Comparison of ENCODE assay signal across 8 cellular contexts in the genomic region with DNA sequence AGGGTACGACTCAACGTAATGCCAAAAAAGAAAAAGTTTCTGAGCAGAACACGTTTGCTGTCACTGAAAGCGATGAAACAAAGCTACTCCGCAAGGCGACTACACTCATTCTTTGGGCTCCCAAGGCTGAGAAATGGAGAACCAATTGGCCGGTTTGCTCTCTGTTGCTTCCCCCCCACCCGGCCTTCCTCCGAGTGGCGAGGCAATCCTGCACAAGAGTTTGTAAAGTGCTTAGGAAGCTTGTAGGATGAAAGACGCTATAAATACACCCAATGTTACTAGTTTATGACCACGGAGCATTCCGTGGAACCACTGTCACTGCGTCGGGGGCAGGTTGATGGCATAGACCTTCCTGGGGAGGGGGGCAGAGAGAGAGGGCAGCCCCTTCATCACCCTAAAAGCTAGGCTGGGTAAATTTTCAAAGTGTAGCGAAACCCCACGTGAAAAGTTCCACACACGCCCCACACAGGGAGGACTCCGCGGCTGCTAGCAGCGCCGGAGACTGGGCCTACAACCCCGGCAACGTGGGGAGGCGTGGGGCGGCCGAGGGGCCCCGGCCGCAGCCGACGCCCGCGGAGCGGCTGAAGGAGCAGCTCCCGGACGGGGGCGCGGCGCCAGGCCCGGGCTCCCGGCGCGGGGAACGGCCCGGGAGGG. TPM values are rescaled to one million over a fixed set of nuclear protein-coding genes. Genes with fewer than 3 reads are reported as not detected.
DNase-seq lines count a peak whose midpoint lies in the region; ATAC-seq, FAIRE-seq and TF ChIP-seq lines count a peak whose summit lies in the region.

No MANE protein-coding gene starts in this region.

- H3K9me2 ChIP-seq in OCI-LY7 (ENCODE audit: insufficient read depth, low read length) = no peaks in the 10 kb centered on the region

- peaks cover 42% of the 10 kb centered on the region for H4K20me1 ChIP-seq in OCI-LY7 (ENCODE audit: insufficient read depth, low read length)

- H2AFZ ChIP-seq in OCI-LY7 (ENCODE audit: low read length) = no peak overlapping the region

- H3K9me3 ChIP-seq in OCI-LY7 (ENCODE audit: low read length) = no peaks in the 10 kb centered on the region
- no peaks in the 10 kb centered on the region for H3K9me3 ChIP-seq in adrenal gland (replicated peaks in 1 of 3)

- H3K4me3 ChIP-seq in OCI-LY7 (ENCODE audit: low read depth, low read length, poor library complexity, severe bottlenecking) (peak overlapping the region; percentile 98), adrenal gland (peak overlapping the region; percentile 23 to 91 (median 66)), retinal pigment epithelial cell (ENCODE audit: low read length) (peak overlapping the region; percentile 96)

- CTCF ChIA-PET in OCI-LY7 (lab: Charles Lee; ENCODE audit: unreplicated experiment) = no interaction called here

- H3K36me3 ChIP-seq in OCI-LY7 (ENCODE audit: insufficient read depth, low read length) (peaks cover 51% of the 10 kb centered on the region), adrenal gland (replicated peaks in 1 of 2) (no peaks in the 10 kb centered on the region)

- TF ChIP-seq POLR2A in GM12891 (IDR thresholded peaks at IDR 0.05; ENCODE audit: low read depth, low read length) (no peak), adrenal gland (IDR thresholded peaks at IDR 0.05) (no peak)

- TF ChIP-seq CTCF in OCI-LY7 (conservative IDR thresholded peaks at IDR 0.05; ENCODE audit: low read length) (no peak), adrenal gland (IDR thresholded peaks at IDR 0.05) (no peak), retinal pigment epithelial cell (conservative IDR thresholded peaks at IDR 0.05; ENCODE audit: low read depth, low read length) (no peak)

- H3K4me2 ChIP-seq in OCI-LY7 (ENCODE audit: low read length) = peak overlapping the region; percentile 99

- no peaks in the 10 kb centered on the region for H3K27me3 ChIP-seq in adrenal gland

- H3K27ac ChIP-seq in OCI-LY7 (ENCODE audit: low read depth, low read length, poor library complexity, severe bottlenecking) (peak overlapping the region; percentile 68), adrenal gland (peak overlapping the region in 3 of 5 donors; percentile 80 to 99 (median 91))

- DNase-seq in GM12891 (ENCODE audit: insufficient read length, low spot score) (no peak), OCI-LY7 (ENCODE audit: low spot score) (peak; percentile 69), adrenal gland (peak; percentile 47 to 73 (median 58)), hepatic stellate cell (ENCODE audit: low spot score) (peak; percentile 30), retinal pigment epithelial cell (ENCODE audit: low read depth) (no peak), NCI-H510A treated with DMSO at 0.1 percent for 48 hours (lab: John Stamatoyannopoulos, UW) (no peak)

- WGBS in adrenal gland, 4 donors = 0 to 1% (median 0%) methylated on average over 16 to 45 of the region's 45 CpGs

- no TSS peak for BruUV-seq in OCI-LY7 (replicated peaks; lab: Mats Ljungman, UMichigan)

- POLR2A ChIA-PET in OCI-LY7 (lab: Charles Lee) = interaction anchor here (0.7 to 8.7 kb wide), 10 partner anchors 11 to 635 kb away, joined by 3 to 46 read pairs (median 4); no protein-coding TSS in a partner anchor

- FAIRE-seq in GM12891 (lab: Jason Lieb, UNC) = no peak

- peaks cover 73% of the 10 kb centered on the region for H3K79me2 ChIP-seq in OCI-LY7 (ENCODE audit: insufficient read depth, low read depth, low read length)

- H3K4me1 ChIP-seq in OCI-LY7 (ENCODE audit: insufficient read depth, low read length, poor library complexity, severe bottlenecking) = peaks cover 63% of the 10 kb centered on the region
- H3K4me1 ChIP-seq in adrenal gland (replicated peaks in 1 of 2) = peaks cover 20 to 48% of the 10 kb centered on the region in 2 donors

- peak; percentile 0 for ATAC-seq in HG02678 (IDR thresholded peaks at IDR 0.05; ENCODE audit: unreplicated experiment)
- no peak for ATAC-seq in GM18870 (IDR thresholded peaks at IDR 0.05; ENCODE audit: unreplicated experiment)

- intact Hi-C loops in OCI-LY7 (cut with micrococcal nuclease; ENCODE audit: unreplicated experiment) (loop anchor here (1.0 to 10.0 kb wide), 4 partner anchors 8 to 779 kb away; no protein-coding TSS in a partner anchor), adrenal gland (cut with DNase I) (no loop called here)

TF ChIP-seq in GM12891, 5 proteins besides CTCF, POLR2A, EP300 and RAD21:
- TF ChIP-seq POU2F2 (IDR thresholded peaks at IDR 0.05; ENCODE audit: low read depth, low read length) (peak; percentile 16; the same call in 1 of the 2 replicates), SPI1 (IDR thresholded peaks at IDR 0.05; ENCODE audit: low read depth, low read length) (no peak)
TF ChIP-seq in GM12891: peak in this region for 1.

RNA-seq across cellular contexts. Expression of a gene that starts 0.9 kb away (rescaled TPM):
- polyA plus RNA-seq in GM12891 (2012; ENCODE audit: low read depth, missing spikeins) = 40.9 TPM
- total RNA-seq in OCI-LY7 (2014; rRNA removed; shearing (Covaris generic)) = 50.6 and 56.4 TPM in 2 replicates
- total RNA-seq in OCI-LY7 (2022) (142 and 155 TPM in 2 replicates), adrenal gland (100 to 1,000 TPM in 1 of 8 donors, 10 to 100 TPM in 7; 40.5 to 103 (median 66.4) TPM)
- polyA plus RNA-seq in adrenal gland = 100 to 1,000 TPM in 1 of 3 donors, 10 to 100 TPM in 2; 74.5 to 122 (median 80.8) TPM

Comparison
In these comparisons a context has a peak if more than half of its experiments do, and no peak if none do; other contexts are left out.
1. DNase-seq: peak in OCI-LY7 (single experiment), adrenal gland (7 of 7) and hepatic stellate cell (single experiment); none in GM12891 (single experiment), retinal pigment epithelial cell (single experiment) and NCI-H510A treated with DMSO at 0.1 percent for 48 hours (single experiment).
2. Peak in every context shown above with its lines, with median percentiles within 50 percentile points of each other: H3K4me3 ChIP-seq.